1 cellular context compared by ENCODE assay signal in the genomic region with DNA sequence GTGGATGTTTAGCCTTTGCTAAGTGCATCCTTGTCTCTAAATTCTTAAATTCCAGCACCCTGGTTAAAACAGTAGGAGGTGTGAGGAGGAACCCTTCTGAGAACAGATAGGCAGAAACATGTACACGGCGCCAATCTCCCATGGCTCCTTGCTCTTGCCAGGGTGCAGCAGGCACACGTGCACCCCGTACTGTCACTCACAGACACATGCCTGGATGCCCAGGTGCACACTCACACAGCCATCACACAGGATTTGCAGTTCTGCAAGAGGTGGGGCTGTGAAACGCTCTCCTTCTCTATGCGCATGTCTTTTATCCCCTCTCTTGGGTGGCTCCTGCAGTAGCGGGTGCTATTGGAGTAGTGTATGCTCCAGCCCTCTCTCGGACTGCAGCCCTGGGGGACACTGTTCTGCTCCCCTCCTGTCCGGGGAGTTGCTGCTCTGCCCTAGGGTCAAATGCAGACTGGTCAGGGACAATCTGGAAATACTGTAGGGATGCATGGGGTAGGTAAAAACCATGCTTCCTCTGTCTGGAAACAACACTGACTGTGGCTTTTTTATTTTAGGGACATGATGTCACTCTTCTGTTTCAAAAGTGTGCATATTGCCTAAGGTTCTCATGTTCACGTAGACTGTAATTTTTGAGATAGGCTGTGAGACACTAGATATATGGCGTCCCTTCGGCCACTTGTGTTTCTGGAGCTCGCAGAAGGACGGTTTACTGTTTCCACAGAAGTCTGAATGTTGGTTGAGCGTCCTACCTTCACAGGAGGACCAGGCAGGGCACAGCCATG.
TF ChIP-seq lines count a peak whose summit lies in the region.

No MANE protein-coding gene starts in this region.

TF ChIP-seq in GM12878, 131 proteins besides CTCF, POLR2A, EP300 and RAD21:
- TF ChIP-seq JUNB (IDR thresholded peaks at IDR 0.05) (peak; percentile 38), MXI1 (IDR thresholded peaks at IDR 0.05; ENCODE audit: low read depth, low read length) (no peak), MEF2B (IDR thresholded peaks at IDR 0.05; ENCODE audit: partially characterized antibody, poor library complexity, severe bottlenecking) (no peak), ATF2 (IDR thresholded peaks at IDR 0.05; ENCODE audit: low read length) (peak; percentile 30; the same call in 1 of the 2 replicates), RUNX3 (IDR thresholded peaks at IDR 0.05; ENCODE audit: low read length) (peak; percentile 40; the same call in 1 of the 2 replicates), EED (IDR thresholded peaks at IDR 0.05; ENCODE audit: low read depth) (peak; percentile 54)
- TF ChIP-seq, protein P1, sequence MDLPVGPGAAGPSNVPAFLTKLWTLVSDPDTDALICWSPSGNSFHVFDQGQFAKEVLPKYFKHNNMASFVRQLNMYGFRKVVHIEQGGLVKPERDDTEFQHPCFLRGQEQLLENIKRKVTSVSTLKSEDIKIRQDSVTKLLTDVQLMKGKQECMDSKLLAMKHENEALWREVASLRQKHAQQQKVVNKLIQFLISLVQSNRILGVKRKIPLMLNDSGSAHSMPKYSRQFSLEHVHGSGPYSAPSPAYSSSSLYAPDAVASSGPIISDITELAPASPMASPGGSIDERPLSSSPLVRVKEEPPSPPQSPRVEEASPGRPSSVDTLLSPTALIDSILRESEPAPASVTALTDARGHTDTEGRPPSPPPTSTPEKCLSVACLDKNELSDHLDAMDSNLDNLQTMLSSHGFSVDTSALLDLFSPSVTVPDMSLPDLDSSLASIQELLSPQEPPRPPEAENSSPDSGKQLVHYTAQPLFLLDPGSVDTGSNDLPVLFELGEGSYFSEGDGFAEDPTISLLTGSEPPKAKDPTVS (IDR thresholded peaks at IDR 0.05; ENCODE audit: low read depth, low read length) = no peak
